In genomic region chr2:170300993-170301392, GRCh38 we compare ENCODE assay signal across 23 cellular contexts.
DNase-seq lines count a peak whose midpoint lies in the region; ATAC-seq, FAIRE-seq and TF ChIP-seq lines count a peak whose summit lies in the region.
"Had no signal": no experiment of that assay in that cellular context is flagged by ENCODE, and none has a peak within 500 bp of the region (broad histone marks: within the 10 kb centered on the region; RNA-seq: fewer than 3 reads in every experiment).

No MANE protein-coding gene starts in this region.

- H3K27ac ChIP-seq in K562 (ENCODE audit: extremely low read depth, low read depth, low read length) (no peak overlapping the region), neural cell (ENCODE audit: low read length) (peak overlapping the region; percentile 18)
- H3K27ac ChIP-seq: 22Rv1, BLaER1, C4-2B had no signal

- no peak for TF ChIP-seq CTCF in D721Med (IDR thresholded peaks at IDR 0.05; ENCODE audit: insufficient read depth, missing control alignments)
- no peak for TF ChIP-seq CTCF in K562 (IDR thresholded peaks at IDR 0.05 in 2 of 3, conservative IDR thresholded peaks at IDR 0.05 in 1 of 3; ENCODE audit: insufficient read depth in 2 of 3, low read depth in 1 of 3, low read length in 3 of 3)
- TF ChIP-seq CTCF in neural cell (IDR thresholded peaks at IDR 0.05; ENCODE audit: poor library complexity, severe bottlenecking), result no peak
- TF ChIP-seq CTCF in natural killer cell (IDR thresholded peaks at IDR 0.05), result no peak

- H3K9me3 ChIP-seq in K562 (replicated peaks; ENCODE audit: control insufficient read depth, insufficient read depth, low read depth, low read length) (peaks cover 4% of the 10 kb centered on the region; the same call in 1 of the 2 replicates), neural cell (ENCODE audit: low read length) (no peaks in the 10 kb centered on the region)
- H3K9me3 ChIP-seq: Caco-2 had no signal

- in situ Hi-C loops in K562 (cut with MboI), result no loop called here

- no peak overlapping the region for H3K4me3 Mint-ChIP-seq in natural killer cell
- H3K4me3 Mint-ChIP-seq: B cell; CD4-positive, CD25-positive, alpha-beta regulatory T cell; CD8-positive, alpha-beta T cell; GM23338; H9 had no signal

- H3K79me2 ChIP-seq in K562 (ENCODE audit: control insufficient read depth, insufficient read depth, low read length) (no peaks in the 10 kb centered on the region), neural cell (replicated peaks; ENCODE audit: insufficient read depth, low read length) (no peaks in the 10 kb centered on the region)

- WGBS in K562 (ENCODE audit: insufficient coverage, low coverage, missing lambda C conversion rate), result 4% methylated on average over 1 of the region's 1 CpG

- H3K27me3 Mint-ChIP-seq in natural killer cell (ENCODE audit: low read depth in 2 of 2), result peaks cover 0 to 7% of the 10 kb centered on the region in 2 donors
- H3K27me3 Mint-ChIP-seq: B cell had no signal

- no peaks in the 10 kb centered on the region for H3F3A ChIP-seq in neural cell (ENCODE audit: insufficient read depth, low read length, poor library complexity, severe bottlenecking)

- BruUV-seq in K562 (replicated peaks; lab: Mats Ljungman, UMichigan), result no TSS peak

- no peak overlapping the region for H3K9ac ChIP-seq in K562 (ENCODE audit: insufficient read depth in 1 of 2, low read depth in 2 of 2, low read length in 2 of 2)
- no peak overlapping the region for H3K9ac ChIP-seq in neural cell (ENCODE audit: low read length)
- H3K9ac ChIP-seq: BLaER1 had no signal

- peaks cover 0 to 24% of the 10 kb centered on the region in 2 experiments; a peak in 3 of 5 replicates for H3K4me1 ChIP-seq in K562 (replicated peaks in 1 of 2; ENCODE audit: control insufficient read depth in 2 of 2, insufficient read depth in 2 of 2, low read length in 2 of 2)
- H3K4me1 ChIP-seq: Caco-2 had no signal

- no peaks in the 10 kb centered on the region for H3K36me3 ChIP-seq in K562 (ENCODE audit: control insufficient read depth, insufficient read depth, low read length)
- H3K36me3 ChIP-seq in neural cell (ENCODE audit: insufficient read depth, low read length), result no peaks in the 10 kb centered on the region
- H3K36me3 ChIP-seq: BLaER1 had no signal

- H3K27ac Mint-ChIP-seq in natural killer cell, result peak overlapping the region in 1 of 2 donors; percentile 51
- H3K27ac Mint-ChIP-seq: B cell; CD4-positive, CD25-positive, alpha-beta regulatory T cell; CD8-positive, alpha-beta T cell; GM23338; H9 had no signal

- H3K9me3 Mint-ChIP-seq in natural killer cell, result no peaks in the 10 kb centered on the region
- H3K9me3 Mint-ChIP-seq: GM23338, H9 had no signal

- H4K20me1 ChIP-seq in K562 (replicated peaks; ENCODE audit: control insufficient read depth, insufficient read depth, low read length) (no peaks in the 10 kb centered on the region), neural cell (ENCODE audit: insufficient read depth) (no peaks in the 10 kb centered on the region)
- H4K20me1 ChIP-seq: BLaER1 had no signal

- FAIRE-seq in D721Med (lab: Jason Lieb, UNC), result peak; percentile 25
- peak; percentile 26 for FAIRE-seq in K562 (lab: Jason Lieb, UNC)
- FAIRE-seq: A204.1, GM12878, GM19239 had no signal

- intact Hi-C loops in K562 (cut with micrococcal nuclease) (loop anchor here (5.0 kb wide), 1 partner anchor 64 kb away; no protein-coding TSS in a partner anchor), natural killer cell (cut with micrococcal nuclease) (no loop called here)

- H3K27me3 ChIP-seq in K562 (ENCODE audit: control insufficient read depth in 2 of 2, insufficient read depth in 2 of 2, low read length in 2 of 2) (no peaks in the 10 kb centered on the region), neural cell (ENCODE audit: insufficient read depth, low read depth, low read length) (no peaks in the 10 kb centered on the region)
- H3K27me3 ChIP-seq: BLaER1 had no signal

- 0 out of 3 replicates have a peak, but pooled peaks have one; percentile 34 for ATAC-seq in K562
- no peak for ATAC-seq in natural killer cell
- no peak for ATAC-seq in GM21447 (IDR thresholded peaks at IDR 0.05; ENCODE audit: unreplicated experiment)
- ATAC-seq: CD8-positive, alpha-beta T cell; GM12878; GM23338; HCT116 had no signal

- H3K4me3 ChIP-seq in K562, result no peak overlapping the region
- H3K4me3 ChIP-seq in neural cell (ENCODE audit: low read length), result no peak overlapping the region
- H3K4me3 ChIP-seq: BLaER1, GM12878, GM23338 had no signal

- no peaks in the 10 kb centered on the region for H3K9me2 ChIP-seq in neural cell (ENCODE audit: insufficient read depth, low read length)

- peaks cover 13 to 23% of the 10 kb centered on the region in 2 donors for H3K4me1 Mint-ChIP-seq in natural killer cell
- H3K4me1 Mint-ChIP-seq: B cell; CD4-positive, CD25-positive, alpha-beta regulatory T cell had no signal

- TF ChIP-seq RAD21 in K562 (CRISPR knock-in tag; conservative IDR thresholded peaks at IDR 0.05 in 1 of 2, IDR thresholded peaks at IDR 0.05 in 1 of 2) (no peak), neural cell (conservative IDR thresholded peaks at IDR 0.05) (no peak)

- H2AFZ ChIP-seq in K562 (ENCODE audit: low read depth, low read length) (no peak overlapping the region; the same call in 1 of the 2 replicates), neural cell (ENCODE audit: low read depth, low read length) (no peak overlapping the region)
- H2AFZ ChIP-seq: GM23338 had no signal

- DNase-seq in D721Med (ENCODE audit: insufficient read length, low spot score) (no peak), K562 (ENCODE audit: extremely low read depth in 1 of 4, low spot score in 3 of 4) (no peak), NCI-H1417 (lab: John Stamatoyannopoulos, UW) (no peak), natural killer cell (no peak)
- DNase-seq: Caco-2; CD4-positive, CD25-positive, alpha-beta regulatory T cell; CD8-positive, alpha-beta T cell; DMS 273 treated with DMSO at 0.1 percent for 48 hours; DMS79; EL; GDM1; H9 had no signal

- CTCF ChIA-PET in K562 (lab: Yijun Ruan, JAX; ENCODE audit: low intra/inter-chr PET ratio), result no interaction called here

- H3K36me3 Mint-ChIP-seq in natural killer cell, result peaks cover 3% of the 10 kb centered on the region
- H3K36me3 Mint-ChIP-seq: CD4-positive, CD25-positive, alpha-beta regulatory T cell; CD8-positive, alpha-beta T cell had no signal

- TF ChIP-seq EP300 in K562 (IDR thresholded peaks at IDR 0.05; ENCODE audit: low read length), result no peak
- TF ChIP-seq EP300 in neural cell (conservative IDR thresholded peaks at IDR 0.05; ENCODE audit: poor library complexity, severe bottlenecking), result no peak

- no peak for TF ChIP-seq POLR2A in K562 (conservative IDR thresholded peaks at IDR 0.05)

- POLR2A ChIA-PET in K562 (lab: Yijun Ruan, JAX), result interaction anchor here (0.5 to 1.4 kb wide), 4 partner anchors 14 to 717 kb away, joined by 3 to 6 read pairs (median 4); partner anchors contain the start of gene PPIG

- H3K4me2 ChIP-seq in K562 (ENCODE audit: insufficient read depth, low read length) (no peak overlapping the region), neural cell (ENCODE audit: low read length) (no peak overlapping the region)
- H3K4me2 ChIP-seq: BLaER1, GM23338 had no signal

- H3K9me1 ChIP-seq in K562 (ENCODE audit: control insufficient read depth, insufficient read depth, low read length), result no peaks in the 10 kb centered on the region

TF ChIP-seq in K562, 482 proteins besides CTCF, POLR2A, EP300 and RAD21 (continues in another document):
- TF ChIP-seq ARID1B (IDR thresholded peaks at IDR 0.05), result 0 out of 2 replicates have a peak, but pooled peaks have one; percentile 7
- TF ChIP-seq TEAD4 (IDR thresholded peaks at IDR 0.05; ENCODE audit: low read length), result peak; percentile 24; the same call in 1 of the 2 replicates
- TF ChIP-seq TEAD4 (CRISPR knock-in tag; IDR thresholded peaks at IDR 0.05; ENCODE audit: borderline replicate concordance), result no peak
- TF ChIP-seq SP1 (CRISPR knock-in tag; IDR thresholded peaks at IDR 0.05), result no peak
- no peak for TF ChIP-seq NR4A1 (CRISPR knock-in tag; IDR thresholded peaks at IDR 0.05)
- 0 out of 2 replicates have a peak, but pooled peaks have one; percentile 32 for TF ChIP-seq NR4A1 (tag; IDR thresholded peaks at IDR 0.05)
- TF ChIP-seq ZBTB8A (IDR thresholded peaks at IDR 0.05; ENCODE audit: partially characterized antibody), result no peak
- no peak for TF ChIP-seq RBFOX2 (IDR thresholded peaks at IDR 0.05; ENCODE audit: low read depth, low read length)
- peak; percentile 95 for TF ChIP-seq HMBOX1 (IDR thresholded peaks at IDR 0.05)
- peak; percentile 46; the same call in 1 of the 2 replicates for TF ChIP-seq TCF3 (CRISPR knock-in tag; IDR thresholded peaks at IDR 0.05)

TF ChIP-seq in neural cell, 6 proteins besides CTCF, POLR2A, EP300 and RAD21:
- TF ChIP-seq POLR2AphosphoS5 (IDR thresholded peaks at IDR 0.05) (no peak), REST (IDR thresholded peaks at IDR 0.05; ENCODE audit: borderline replicate concordance) (no peak), TAF1 (IDR thresholded peaks at IDR 0.05; ENCODE audit: low read depth) (no peak), SMC3 (conservative IDR thresholded peaks at IDR 0.05; ENCODE audit: poor library complexity) (no peak), MXI1 (conservative IDR thresholded peaks at IDR 0.05; ENCODE audit: poor library complexity, severe bottlenecking) (no peak), EZH2 (IDR thresholded peaks at IDR 0.05; ENCODE audit: borderline replicate concordance, insufficient read depth, low read length, poor library complexity, severe bottlenecking) (no peak)
